In the genomic region with DNA sequence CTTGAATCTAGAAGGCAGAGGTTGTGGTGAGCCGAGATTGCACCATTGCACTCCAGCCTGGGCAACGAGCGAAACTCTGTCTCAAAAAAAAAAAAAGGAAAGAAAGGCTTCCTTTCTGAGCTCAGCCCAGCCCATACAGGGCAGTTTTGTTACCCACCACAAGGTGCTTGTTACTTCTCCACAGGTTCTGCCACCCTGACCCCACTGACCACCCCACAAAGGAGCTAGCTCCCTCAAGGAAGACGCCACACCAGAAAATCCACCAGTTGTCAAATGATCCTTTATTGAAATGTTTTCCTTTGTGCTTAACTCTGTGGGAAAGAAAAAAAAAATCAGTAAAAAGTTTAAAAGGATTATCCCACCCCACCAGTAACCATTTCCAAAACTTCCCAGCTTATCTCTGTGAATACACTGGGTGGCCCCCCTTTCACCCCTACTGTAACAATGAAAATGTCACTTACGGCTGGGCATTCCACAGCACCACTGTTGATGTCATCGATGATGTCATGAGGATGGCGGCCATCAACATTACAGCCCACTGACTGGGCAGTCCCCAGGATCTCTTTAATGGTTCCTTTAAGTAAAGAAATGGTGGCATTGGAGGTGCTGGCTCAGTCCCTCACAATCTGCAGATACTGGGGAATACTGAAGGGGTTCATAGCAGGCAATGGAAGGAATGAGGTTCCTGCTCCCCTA, we compare ENCODE assay signal across 8 cellular contexts. TPM values are rescaled to one million over a fixed set of nuclear protein-coding genes. Genes with fewer than 3 reads are reported as not detected.
DNase-seq lines count a peak whose midpoint lies in the region; ATAC-seq and TF ChIP-seq lines count a peak whose summit lies in the region.

No MANE protein-coding gene starts in this region.

- H3K27ac Mint-ChIP-seq in IgD-negative memory B cell (peak overlapping the region; percentile 0 to 88 (median 71)), naive B cell (peak overlapping the region in 5 of 6 donors; percentile 46 to 85 (median 73))
- peak overlapping the region; percentile 85 for H3K27ac Mint-ChIP-seq in activated T-helper 1 cell treated with anti-CD3 and anti-CD28 coated beads, Interleukin-12 subunit alpha, Interleukin-12 subunit beta, Interleukin-2, Interleukin-4 antibody, amounts not matched to agents 30 ng/mL and 10 ng/mL and 1 ng/mL, durations not matched to agents 14 hours and 24 hours and 36 hours

- no peak for TF ChIP-seq CTCF in DND-41 (IDR thresholded peaks at IDR 0.05; ENCODE audit: borderline replicate concordance, extremely low read depth, low read length, poor library complexity, severe bottlenecking)
- TF ChIP-seq CTCF in colonic mucosa (IDR thresholded peaks at IDR 0.05), result no peak

- H3K27me3 ChIP-seq in DND-41 (ENCODE audit: insufficient read depth, low read length, poor library complexity) (no peaks in the 10 kb centered on the region), colonic mucosa (no peaks in the 10 kb centered on the region)

- intact Hi-C loops in activated T-helper 1 cell treated with anti-CD3 and anti-CD28 coated beads, Interleukin-12 subunit alpha, Interleukin-12 subunit beta, Interleukin-2, Interleukin-4 antibody, amounts not matched to agents 30 ng/mL and 10 ng/mL and 1 ng/mL, durations not matched to agents 14 hours and 24 hours and 36 hours (cut with micrococcal nuclease), result no loop called here
- intact Hi-C loops in colonic mucosa (cut with DNase I), result loop anchor here (5.0 kb wide), 1 partner anchor 50 kb away; a partner anchor contains a TSS

- H3K9ac ChIP-seq in DND-41 (ENCODE audit: low read depth, low read length) (no peak overlapping the region), colonic mucosa (ENCODE audit: low read depth in 2 of 2, low read length in 2 of 2) (peak overlapping the region in 1 of 2 donors; percentile 57)

- H3K27ac ChIP-seq in DND-41 (ENCODE audit: low read length) (no peak overlapping the region), colonic mucosa (no peak overlapping the region)

- no peaks in the 10 kb centered on the region for H3K27me3 Mint-ChIP-seq in IgD-negative memory B cell
- no peaks in the 10 kb centered on the region for H3K27me3 Mint-ChIP-seq in activated T-helper 1 cell treated with anti-CD3 and anti-CD28 coated beads, Interleukin-12 subunit alpha, Interleukin-12 subunit beta, Interleukin-2, Interleukin-4 antibody, amounts not matched to agents 30 ng/mL and 10 ng/mL and 1 ng/mL, durations not matched to agents 14 hours and 24 hours and 36 hours (ENCODE audit: insufficient read depth)
- no peaks in the 10 kb centered on the region for H3K27me3 Mint-ChIP-seq in naive B cell

- no peak for ATAC-seq in DND-41 (ENCODE audit: insufficient read depth, low read depth)
- ATAC-seq in naive B cell (ENCODE audit: low read depth in 2 of 2), result no peak
- ATAC-seq in HG03469 (IDR thresholded peaks at IDR 0.05; ENCODE audit: unreplicated experiment), result no peak
- no peak for ATAC-seq in HG03571 (IDR thresholded peaks at IDR 0.05; ENCODE audit: unreplicated experiment)

- H3K36me3 Mint-ChIP-seq in IgD-negative memory B cell, result peaks cover 6% of the 10 kb centered on the region
- H3K36me3 Mint-ChIP-seq in activated T-helper 1 cell treated with anti-CD3 and anti-CD28 coated beads, Interleukin-12 subunit alpha, Interleukin-12 subunit beta, Interleukin-2, Interleukin-4 antibody, amounts not matched to agents 30 ng/mL and 10 ng/mL and 1 ng/mL, durations not matched to agents 14 hours and 24 hours and 36 hours (ENCODE audit: low read depth), result peaks cover 79% of the 10 kb centered on the region
- H3K36me3 Mint-ChIP-seq in naive B cell, result peaks cover 22% of the 10 kb centered on the region in 2 donors

- H3K4me1 ChIP-seq in DND-41 (ENCODE audit: insufficient read depth, low read length) (peaks cover 36% of the 10 kb centered on the region), colonic mucosa (peaks cover 9% of the 10 kb centered on the region)

- peaks cover 77% of the 10 kb centered on the region for H3K36me3 ChIP-seq in DND-41 (ENCODE audit: insufficient read depth, low read length)
- peaks cover 30% of the 10 kb centered on the region for H3K36me3 ChIP-seq in colonic mucosa

- H3K9me3 ChIP-seq in DND-41 (ENCODE audit: insufficient read depth, low read length, severe bottlenecking) (no peaks in the 10 kb centered on the region), colonic mucosa (no peaks in the 10 kb centered on the region)

- H2AFZ ChIP-seq in DND-41 (ENCODE audit: low read depth, low read length), result no peak overlapping the region

- DNase-seq in DND-41 (no peak), naive B cell (no peak), globus pallidus (ENCODE audit: low spot score) (no peak), colonic mucosa (no peak)
- no peak for DNase-seq in activated T-helper 1 cell treated with anti-CD3 and anti-CD28 coated beads, Interleukin-12 subunit alpha, Interleukin-12 subunit beta, Interleukin-2, Interleukin-4 antibody, amounts not matched to agents 30 ng/mL and 10 ng/mL and 1 ng/mL, durations not matched to agents 14 hours and 24 hours and 36 hours (ENCODE audit: low spot score)

- peaks cover 22 to 27% (median 23%) of the 10 kb centered on the region in 3 donors for H3K4me1 Mint-ChIP-seq in IgD-negative memory B cell
- peaks cover 52% of the 10 kb centered on the region for H3K4me1 Mint-ChIP-seq in activated T-helper 1 cell treated with anti-CD3 and anti-CD28 coated beads, Interleukin-12 subunit alpha, Interleukin-12 subunit beta, Interleukin-2, Interleukin-4 antibody, amounts not matched to agents 30 ng/mL and 10 ng/mL and 1 ng/mL, durations not matched to agents 14 hours and 24 hours and 36 hours (ENCODE audit: low read depth)
- peaks cover 22 to 50% (median 37%) of the 10 kb centered on the region in 3 donors for H3K4me1 Mint-ChIP-seq in naive B cell

- no peak overlapping the region for H3K4me3 ChIP-seq in DND-41 (ENCODE audit: low read depth in 1 of 2, low read length in 2 of 2)
- H3K4me3 ChIP-seq in colonic mucosa, result no peak overlapping the region

- no peaks in the 10 kb centered on the region for H3K9me3 Mint-ChIP-seq in IgD-negative memory B cell
- peaks cover 34% of the 10 kb centered on the region for H3K9me3 Mint-ChIP-seq in activated T-helper 1 cell treated with anti-CD3 and anti-CD28 coated beads, Interleukin-12 subunit alpha, Interleukin-12 subunit beta, Interleukin-2, Interleukin-4 antibody, amounts not matched to agents 30 ng/mL and 10 ng/mL and 1 ng/mL, durations not matched to agents 14 hours and 24 hours and 36 hours
- H3K9me3 Mint-ChIP-seq in naive B cell, result no peaks in the 10 kb centered on the region

- peaks cover 44% of the 10 kb centered on the region for H3K79me2 ChIP-seq in DND-41 (ENCODE audit: insufficient read depth, low read length)

- H3K4me2 ChIP-seq in DND-41 (ENCODE audit: insufficient read depth, low read length), result 0 out of 2 replicates have a peak overlapping the region, but pooled peaks have one; percentile 98

- peak overlapping the region in 2 of 4 donors; percentile 33 to 96 for H3K4me3 Mint-ChIP-seq in IgD-negative memory B cell
- H3K4me3 Mint-ChIP-seq in activated T-helper 1 cell treated with anti-CD3 and anti-CD28 coated beads, Interleukin-12 subunit alpha, Interleukin-12 subunit beta, Interleukin-2, Interleukin-4 antibody, amounts not matched to agents 30 ng/mL and 10 ng/mL and 1 ng/mL, durations not matched to agents 14 hours and 24 hours and 36 hours, result peak overlapping the region; percentile 92
- peak overlapping the region in 1 of 8 donors; percentile 98 for H3K4me3 Mint-ChIP-seq in naive B cell

- H4K20me1 ChIP-seq in DND-41 (ENCODE audit: insufficient read depth, low read length), result peaks cover 51% of the 10 kb centered on the region

RNA-seq across cellular contexts. Expression of a gene that starts 3.6 kb away (rescaled TPM):
- polyA plus RNA-seq in IgD-negative memory B cell, result 2,090 TPM
- total RNA-seq in activated T-helper 1 cell treated with anti-CD3 and anti-CD28 coated beads, Interleukin-12 subunit alpha, Interleukin-12 subunit beta, Interleukin-2, Interleukin-4 antibody, amounts not matched to agents 30 ng/mL and 10 ng/mL and 1 ng/mL, durations not matched to agents 14 hours and 24 hours and 36 hours, result 1,157 and 1,162 TPM in 2 replicates
- 1,000 to 10,000 TPM; 1,582 to 1,976 (median 1,881) TPM for polyA plus RNA-seq in naive B cell (ENCODE audit: low read depth in 6 of 6)
- total RNA-seq in colonic mucosa, result 100 to 1,000 TPM; 916 to 973 TPM

RNA-seq across cellular contexts. Expression of a gene that starts 3.7 kb away (rescaled TPM):
- polyA plus RNA-seq in IgD-negative memory B cell (15.7 TPM), naive B cell (ENCODE audit: low read depth in 6 of 6) (1 to 10 TPM; 4.9 to 9.2 (median 7.0) TPM)
- total RNA-seq in activated T-helper 1 cell treated with anti-CD3 and anti-CD28 coated beads, Interleukin-12 subunit alpha, Interleukin-12 subunit beta, Interleukin-2, Interleukin-4 antibody, amounts not matched to agents 30 ng/mL and 10 ng/mL and 1 ng/mL, durations not matched to agents 14 hours and 24 hours and 36 hours, result 23.8 and 25.8 TPM in 2 replicates
- 10 to 100 TPM; 14.7 to 15.6 TPM for total RNA-seq in colonic mucosa

RNA-seq across cellular contexts. Expression of a gene that starts 23.4 kb away (rescaled TPM):
- polyA plus RNA-seq in IgD-negative memory B cell (8.7 TPM), naive B cell (ENCODE audit: low read depth in 6 of 6) (1 to 10 TPM in 5 of 6 donors, not detected in 1; 5.8 to 8.8 (median 6.2) TPM)
- 21.7 and 23.1 TPM in 2 replicates for total RNA-seq in activated T-helper 1 cell treated with anti-CD3 and anti-CD28 coated beads, Interleukin-12 subunit alpha, Interleukin-12 subunit beta, Interleukin-2, Interleukin-4 antibody, amounts not matched to agents 30 ng/mL and 10 ng/mL and 1 ng/mL, durations not matched to agents 14 hours and 24 hours and 36 hours
- total RNA-seq in colonic mucosa, result 1 to 10 TPM; 5.8 to 6.4 TPM

RNA-seq across cellular contexts. Expression of a gene that starts 50.6 kb away (rescaled TPM):
- polyA plus RNA-seq in IgD-negative memory B cell (7.8 TPM), naive B cell (ENCODE audit: low read depth in 6 of 6) (10 to 100 TPM in 1 of 6 donors, 1 to 10 TPM in 5; 6.0 to 14.3 (median 8.5) TPM)
- 10.4 and 11.6 TPM in 2 replicates for total RNA-seq in activated T-helper 1 cell treated with anti-CD3 and anti-CD28 coated beads, Interleukin-12 subunit alpha, Interleukin-12 subunit beta, Interleukin-2, Interleukin-4 antibody, amounts not matched to agents 30 ng/mL and 10 ng/mL and 1 ng/mL, durations not matched to agents 14 hours and 24 hours and 36 hours
- 10 to 100 TPM; 20.4 to 33.6 TPM for total RNA-seq in colonic mucosa
